Comparison of ENCODE assay signal across 16 cellular contexts in the genomic region with DNA sequence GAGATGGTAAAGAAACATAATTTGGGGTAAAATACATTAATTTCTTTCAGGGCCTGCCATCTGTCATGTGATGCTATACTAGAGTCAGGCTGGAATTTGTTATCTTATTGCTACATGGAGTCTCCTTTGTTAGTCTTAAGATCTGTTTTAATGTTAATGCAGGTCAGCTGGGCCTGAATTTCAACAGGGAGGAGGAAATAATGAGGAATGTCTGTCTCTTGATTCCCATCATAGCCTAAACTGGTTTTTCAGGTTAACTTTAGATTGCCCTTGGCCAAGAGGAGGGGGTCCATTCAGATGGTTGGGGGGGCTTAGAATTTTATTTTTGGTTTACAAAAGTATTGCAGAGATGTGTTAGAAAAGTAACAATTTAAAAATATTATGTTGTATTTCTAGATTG.
"Had no signal": no experiment of that assay in that cellular context is flagged by ENCODE, and none has a peak within 500 bp of the region (broad histone marks: within the 10 kb centered on the region; RNA-seq: fewer than 3 reads in every experiment).

No MANE protein-coding gene starts in this region.

- H3K9me3 Mint-ChIP-seq: activated naive CD4-positive, alpha-beta T cell treated with anti-CD3 and anti-CD28 coated beads, Interleukin-2, amount 50 U/mL, for 24 hours; activated T-cell treated with anti-CD3 and anti-CD28 coated beads, Interleukin-2, amount 50 U/mL, for 72 hours; naive thymus-derived CD8-positive, alpha-beta T cell; stimulated activated memory B cell treated with anti-CD40 and anti-IgM and Interleukin-4, amounts not matched to agents 10 μg/mL and 1 μg/mL and 100 μg/mL, for 72 hours had no signal

- H3K36me3 Mint-ChIP-seq: activated naive CD4-positive, alpha-beta T cell treated with anti-CD3 and anti-CD28 coated beads, Interleukin-2, amount 50 U/mL, for 24 hours; naive thymus-derived CD8-positive, alpha-beta T cell; stimulated activated memory B cell treated with anti-CD40 and anti-IgM and Interleukin-4, amounts not matched to agents 10 μg/mL and 1 μg/mL and 100 μg/mL, for 72 hours had no signal

- H3K4me3 Mint-ChIP-seq: activated naive CD4-positive, alpha-beta T cell treated with anti-CD3 and anti-CD28 coated beads, Interleukin-2, amount 50 U/mL, for 24 hours; activated T-cell treated with anti-CD3 and anti-CD28 coated beads, Interleukin-2, amount 50 U/mL, for 72 hours; naive thymus-derived CD8-positive, alpha-beta T cell; stimulated activated memory B cell treated with anti-CD40 and anti-IgM and Interleukin-4, amounts not matched to agents 10 μg/mL and 1 μg/mL and 100 μg/mL, for 72 hours had no signal

- H3K27ac Mint-ChIP-seq: activated naive CD4-positive, alpha-beta T cell treated with anti-CD3 and anti-CD28 coated beads, Interleukin-2, amount 50 U/mL, for 24 hours; activated T-cell treated with anti-CD3 and anti-CD28 coated beads, Interleukin-2, amount 50 U/mL, for 72 hours; naive thymus-derived CD8-positive, alpha-beta T cell; stimulated activated memory B cell treated with anti-CD40 and anti-IgM and Interleukin-4, amounts not matched to agents 10 μg/mL and 1 μg/mL and 100 μg/mL, for 72 hours had no signal

- H3K4me3 ChIP-seq: adrenal gland, breast epithelium, coronary artery, sigmoid colon, thoracic aorta had no signal

- H3K9me3 ChIP-seq: adrenal gland, breast epithelium, neutrophil, sigmoid colon, thoracic aorta had no signal

- H3K4me1 ChIP-seq: adrenal gland, sigmoid colon had no signal

- DNase-seq: activated CD4-positive, alpha-beta T cell treated with anti-CD3 and anti-CD28 coated beads, Interleukin-2, amount 50 U/mL, for 4 hours; activated effector memory CD4-positive, alpha-beta T cell treated with anti-CD3 and anti-CD28 coated beads, Interleukin-2, amount 50 U/mL, for 16 hours; activated T-cell treated with anti-CD3 and anti-CD28 coated beads, Interleukin-2, amount 50 U/mL, for 72 hours; adrenal gland; mesenchymal stem cell; naive thymus-derived CD8-positive, alpha-beta T cell; sigmoid colon; stimulated activated CD4-positive, alpha-beta T cell treated with anti-CD3 and anti-CD28 coated beads, Interleukin-4, amount 100 ng/mL, for 4 hours; T-helper 2 cell had no signal

- H3K27me3 ChIP-seq: adrenal gland, breast epithelium, neutrophil, sigmoid colon had no signal

- H3K36me3 ChIP-seq: adrenal gland, breast epithelium, neutrophil, sigmoid colon, thoracic aorta had no signal

- H3K27ac ChIP-seq: adrenal gland, coronary artery, neutrophil, sigmoid colon, thoracic aorta, VCaP had no signal

- H3K4me1 Mint-ChIP-seq: activated naive CD4-positive, alpha-beta T cell treated with anti-CD3 and anti-CD28 coated beads, Interleukin-2, amount 50 U/mL, for 24 hours; naive thymus-derived CD8-positive, alpha-beta T cell; stimulated activated memory B cell treated with anti-CD40 and anti-IgM and Interleukin-4, amounts not matched to agents 10 μg/mL and 1 μg/mL and 100 μg/mL, for 72 hours had no signal
